Comparison of ENCODE assay signal across 15 cellular contexts in the genomic region with DNA sequence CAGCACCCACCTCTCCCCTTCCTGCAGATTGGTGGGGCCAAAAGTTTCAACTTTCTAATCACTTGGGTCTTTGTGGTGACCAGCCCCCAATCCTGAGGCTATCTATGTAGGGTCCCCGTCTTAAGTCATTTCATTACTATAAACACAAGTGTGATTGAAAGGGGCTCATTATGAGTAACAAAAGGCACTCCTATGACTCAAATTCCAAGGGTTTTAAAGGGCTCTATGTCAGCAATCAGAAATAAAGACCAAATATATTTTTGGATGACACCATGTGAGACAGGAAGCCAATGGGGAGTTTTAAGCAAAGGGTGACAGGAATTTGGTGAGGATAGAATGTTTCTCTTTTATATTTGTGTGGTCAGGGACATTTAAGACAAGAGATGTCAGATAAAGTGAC.
"Had no signal": no experiment of that assay in that cellular context is flagged by ENCODE, and none has a peak within 500 bp of the region (broad histone marks: within the 10 kb centered on the region; RNA-seq: fewer than 3 reads in every experiment).

No MANE protein-coding gene starts in this region.

- H3K36me3 Mint-ChIP-seq: neural progenitor cell had no signal

- ATAC-seq: activated CD8-positive, alpha-beta memory T cell treated with anti-CD3 and anti-CD28 coated beads, Interleukin-2, amount 10 ng/mL, durations not matched to agents 7 days and 5 days; effector memory CD8-positive, alpha-beta T cell; pancreas; T-helper 17 cell had no signal

- H3K27me3 Mint-ChIP-seq: activated B cell treated with CpG ODN at 0.5 μM for 24 hours; activated CD8-positive, alpha-beta memory T cell treated with anti-CD3 and anti-CD28 coated beads, Interleukin-2, amount 10 ng/mL, durations not matched to agents 7 days and 5 days; effector memory CD8-positive, alpha-beta T cell; T-helper 17 cell had no signal

- DNase-seq: activated B cell treated with CpG ODN at 0.5 μM for 24 hours; activated CD4-positive, alpha-beta T cell treated with anti-CD3 and anti-CD28 coated beads, Interleukin-2, amount 50 U/mL, for 1 hour; activated CD8-positive, alpha-beta memory T cell treated with anti-CD3 and anti-CD28 coated beads, Interleukin-2, amount 10 ng/mL, durations not matched to agents 7 days and 5 days; activated naive CD4-positive, alpha-beta T cell treated with anti-CD3 and anti-CD28 coated beads, Interleukin-2, amount 50 U/mL, for 16 hours; brain microvascular endothelial cell; cerebellar nuclear complex; effector memory CD8-positive, alpha-beta T cell; kidney; pancreas; stimulated activated CD4-positive, alpha-beta T cell treated with anti-CD3 and anti-CD28 coated beads, Interleukin-15, amount 100 ng/mL, for 24 hours; stimulated activated CD4-positive, alpha-beta T cell treated with anti-CD3 and anti-CD28 coated beads, Interleukin-4, amount 100 ng/mL, for 4 hours; T-helper 17 cell had no signal

- H3K9me3 Mint-ChIP-seq: effector memory CD8-positive, alpha-beta T cell; neural progenitor cell had no signal

- H3K27ac Mint-ChIP-seq: activated B cell treated with CpG ODN at 0.5 μM for 24 hours; activated CD8-positive, alpha-beta memory T cell treated with anti-CD3 and anti-CD28 coated beads, Interleukin-2, amount 10 ng/mL, durations not matched to agents 7 days and 5 days; activated T-helper 2 cell treated with anti-CD3 and anti-CD28 coated beads, Interferon-gamma antibody, Interleukin-2, Interleukin-4, amounts not matched to agents 10 μg/mL and 5 μg/mL and 100 μg/mL, durations not matched to agents 14 hours and 24 hours and 36 hours; dendritic cell treated with granulocyte-macrophage colony-stimulating factor and Interleukin-4, amounts not matched to agents 40 ng/mL and 50 ng/mL, for 4 days; effector memory CD8-positive, alpha-beta T cell; neural progenitor cell; T-helper 17 cell had no signal

- H3K4me3 Mint-ChIP-seq: activated B cell treated with CpG ODN at 0.5 μM for 24 hours; activated CD8-positive, alpha-beta memory T cell treated with anti-CD3 and anti-CD28 coated beads, Interleukin-2, amount 10 ng/mL, durations not matched to agents 7 days and 5 days; dendritic cell treated with granulocyte-macrophage colony-stimulating factor and Interleukin-4, amounts not matched to agents 40 ng/mL and 50 ng/mL, for 4 days; effector memory CD8-positive, alpha-beta T cell; neural progenitor cell; T-helper 17 cell had no signal
